1 cellular context compared by ENCODE assay signal in the genomic region with DNA sequence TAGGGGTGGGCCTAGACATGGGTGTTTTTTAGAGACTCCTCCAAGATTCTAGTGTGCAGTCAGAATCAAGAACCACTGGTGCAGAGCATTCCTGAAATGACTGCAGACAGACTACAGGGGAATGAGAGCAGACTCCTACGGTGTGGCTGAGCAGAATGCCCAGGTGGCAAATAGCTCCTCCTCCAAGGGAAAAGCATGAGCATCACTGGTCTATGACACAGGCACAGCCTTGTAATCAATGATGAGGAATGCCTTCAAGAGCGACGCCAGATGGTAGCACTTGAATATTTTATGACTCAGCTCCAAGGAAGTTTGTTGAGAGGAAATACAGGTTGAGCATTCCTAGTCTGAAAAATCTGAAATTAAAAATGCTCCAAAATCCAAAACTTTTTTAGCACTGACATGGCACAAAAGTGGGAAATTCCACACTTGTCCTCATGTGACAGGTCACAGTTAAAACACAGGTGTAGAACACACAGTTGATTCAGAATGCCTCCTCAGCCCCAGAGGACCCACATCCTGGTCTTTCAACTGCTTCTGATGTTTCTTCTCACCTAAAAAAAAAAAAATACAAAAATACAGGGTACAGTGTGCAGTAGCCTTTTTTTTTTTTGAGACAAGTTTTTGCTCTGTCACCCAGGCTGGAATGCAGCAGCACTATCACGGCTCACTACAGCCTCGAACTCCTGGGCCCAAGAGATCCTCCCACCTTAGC.
TF ChIP-seq lines count a peak whose summit lies in the region.

No MANE protein-coding gene starts in this region.

TF ChIP-seq in HepG2, 621 proteins besides CTCF, POLR2A, EP300 and RAD21 (continued from another document):
- TF ChIP-seq, protein P1, sequence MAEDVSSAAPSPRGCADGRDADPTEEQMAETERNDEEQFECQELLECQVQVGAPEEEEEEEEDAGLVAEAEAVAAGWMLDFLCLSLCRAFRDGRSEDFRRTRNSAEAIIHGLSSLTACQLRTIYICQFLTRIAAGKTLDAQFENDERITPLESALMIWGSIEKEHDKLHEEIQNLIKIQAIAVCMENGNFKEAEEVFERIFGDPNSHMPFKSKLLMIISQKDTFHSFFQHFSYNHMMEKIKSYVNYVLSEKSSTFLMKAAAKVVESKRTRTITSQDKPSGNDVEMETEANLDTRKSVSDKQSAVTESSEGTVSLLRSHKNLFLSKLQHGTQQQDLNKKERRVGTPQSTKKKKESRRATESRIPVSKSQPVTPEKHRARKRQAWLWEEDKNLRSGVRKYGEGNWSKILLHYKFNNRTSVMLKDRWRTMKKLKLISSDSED (CRISPR knock-in tag; IDR thresholded peaks at IDR 0.05) = no peak
- no peak for TF ChIP-seq AGO2 (optimal IDR thresholded peaks at IDR 0.05; ENCODE audit: low read depth, low read length)
- no peak for TF ChIP-seq BRF2 (CRISPR knock-in tag; IDR thresholded peaks at IDR 0.05)
- TF ChIP-seq STAG1 (CRISPR knock-in tag; IDR thresholded peaks at IDR 0.05) = peak; percentile 44
- peak; percentile 31; the same call in 1 of the 2 replicates for TF ChIP-seq FOSL2 (CRISPR knock-in tag; IDR thresholded peaks at IDR 0.05)
- TF ChIP-seq, protein P2, sequence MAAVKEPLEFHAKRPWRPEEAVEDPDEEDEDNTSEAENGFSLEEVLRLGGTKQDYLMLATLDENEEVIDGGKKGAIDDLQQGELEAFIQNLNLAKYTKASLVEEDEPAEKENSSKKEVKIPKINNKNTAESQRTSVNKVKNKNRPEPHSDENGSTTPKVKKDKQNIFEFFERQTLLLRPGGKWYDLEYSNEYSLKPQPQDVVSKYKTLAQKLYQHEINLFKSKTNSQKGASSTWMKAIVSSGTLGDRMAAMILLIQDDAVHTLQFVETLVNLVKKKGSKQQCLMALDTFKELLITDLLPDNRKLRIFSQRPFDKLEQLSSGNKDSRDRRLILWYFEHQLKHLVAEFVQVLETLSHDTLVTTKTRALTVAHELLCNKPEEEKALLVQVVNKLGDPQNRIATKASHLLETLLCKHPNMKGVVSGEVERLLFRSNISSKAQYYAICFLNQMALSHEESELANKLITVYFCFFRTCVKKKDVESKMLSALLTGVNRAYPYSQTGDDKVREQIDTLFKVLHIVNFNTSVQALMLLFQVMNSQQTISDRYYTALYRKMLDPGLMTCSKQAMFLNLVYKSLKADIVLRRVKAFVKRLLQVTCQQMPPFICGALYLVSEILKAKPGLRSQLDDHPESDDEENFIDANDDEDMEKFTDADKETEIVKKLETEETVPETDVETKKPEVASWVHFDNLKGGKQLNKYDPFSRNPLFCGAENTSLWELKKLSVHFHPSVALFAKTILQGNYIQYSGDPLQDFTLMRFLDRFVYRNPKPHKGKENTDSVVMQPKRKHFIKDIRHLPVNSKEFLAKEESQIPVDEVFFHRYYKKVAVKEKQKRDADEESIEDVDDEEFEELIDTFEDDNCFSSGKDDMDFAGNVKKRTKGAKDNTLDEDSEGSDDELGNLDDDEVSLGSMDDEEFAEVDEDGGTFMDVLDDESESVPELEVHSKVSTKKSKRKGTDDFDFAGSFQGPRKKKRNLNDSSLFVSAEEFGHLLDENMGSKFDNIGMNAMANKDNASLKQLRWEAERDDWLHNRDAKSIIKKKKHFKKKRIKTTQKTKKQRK (IDR thresholded peaks at IDR 0.05; ENCODE audit: low read length) = no peak
- no peak for TF ChIP-seq PRMT3 (CRISPR knock-in tag; IDR thresholded peaks at IDR 0.05; ENCODE audit: borderline replicate concordance, low read depth)
